19 cellular contexts compared by ENCODE assay signal in genomic region chr17:30211371-30211770, GRCh38. TPM values are rescaled to one million over a fixed set of nuclear protein-coding genes. Genes with fewer than 3 reads are reported as not detected.
"Had no signal": no experiment of that assay in that cellular context is flagged by ENCODE, and none has a peak within 500 bp of the region (broad histone marks: within the 10 kb centered on the region; RNA-seq: fewer than 3 reads in every experiment).

No MANE protein-coding gene starts in this region.

- H3K4me3 Mint-ChIP-seq: endodermal cell, nephron progenitor cell had no signal

- H3K4me1 ChIP-seq: foreskin keratinocyte, heart left ventricle, psoas muscle, right lobe of liver had no signal

- H3K9me3 ChIP-seq: heart left ventricle, psoas muscle, right lobe of liver had no signal

- H3K4me1 Mint-ChIP-seq: endodermal cell, nephron progenitor cell had no signal

- H3K27me3 ChIP-seq: right lobe of liver had no signal

- H3K9me3 Mint-ChIP-seq: endodermal cell, nephron progenitor cell had no signal

- H3K27ac Mint-ChIP-seq: endodermal cell, nephron progenitor cell had no signal

- H3K27ac ChIP-seq: foreskin keratinocyte, heart left ventricle, parathyroid adenoma, psoas muscle, right lobe of liver had no signal

- ATAC-seq: foreskin keratinocyte, heart left ventricle, left lobe of liver, psoas muscle, right lobe of liver had no signal

- DNase-seq: central memory CD4-positive, alpha-beta T cell; dermis blood vessel endothelial cell; erythroblast; foreskin keratinocyte; heart left ventricle; hypothalamus; mammary epithelial cell; nephron progenitor cell; psoas muscle; retina; right lobe of liver; stimulated activated CD4-positive, alpha-beta T cell treated with anti-CD3 and anti-CD28 coated beads, Interleukin-2, amount 100 ng/mL, for 24 hours; stimulated activated naive CD4-positive, alpha-beta T cell treated with Interleukin-2 at 50 U/mL for 16 hours; trophoblast cell had no signal

- H3K4me3 ChIP-seq: heart left ventricle, psoas muscle, right lobe of liver had no signal

- H3K36me3 ChIP-seq: heart left ventricle, right lobe of liver had no signal

RNA-seq across cellular contexts. Expression of gene SLC6A4, which starts 24.1 kb away (rescaled TPM):
- total RNA-seq: endothelial cell of umbilical vein, foreskin keratinocyte, mammary epithelial cell, mucosa of gallbladder, psoas muscle, right lobe of liver had no signal
- polyA plus RNA-seq: foreskin keratinocyte, mammary epithelial cell had no signal
